Comparison of ENCODE assay signal across 24 cellular contexts in the genomic region with DNA sequence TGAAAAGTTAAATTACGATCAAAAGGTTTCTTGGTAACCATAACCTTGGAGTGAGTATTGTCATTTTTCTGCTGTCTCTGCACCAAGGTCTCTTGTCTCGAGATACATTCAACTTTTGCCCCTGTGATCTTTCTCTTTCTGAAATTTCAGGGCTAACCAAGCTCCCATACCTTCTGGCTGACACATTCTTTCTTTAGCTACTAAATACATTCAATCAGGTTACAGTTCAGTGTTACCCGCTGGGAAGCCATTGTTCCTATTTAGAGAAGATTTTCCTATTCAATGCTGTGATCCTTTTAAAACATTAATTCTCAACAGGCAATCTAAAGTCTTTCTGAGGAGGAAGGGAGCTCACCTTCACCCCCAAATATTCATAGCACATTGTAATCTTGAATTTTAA. TPM values are rescaled to one million over a fixed set of nuclear protein-coding genes. Genes with fewer than 3 reads are reported as not detected.
DNase-seq lines count a peak whose midpoint lies in the region; ATAC-seq, FAIRE-seq and TF ChIP-seq lines count a peak whose summit lies in the region.
"Had no signal": no experiment of that assay in that cellular context is flagged by ENCODE, and none has a peak within 500 bp of the region (broad histone marks: within the 10 kb centered on the region; RNA-seq: fewer than 3 reads in every experiment).

No MANE protein-coding gene starts in this region.

- H3K4me3 ChIP-seq in K562: no peak overlapping the region
- H3K4me3 ChIP-seq: left lung, thyroid gland had no signal

- ATAC-seq in HG03095 (IDR thresholded peaks at IDR 0.05; ENCODE audit: unreplicated experiment) (peak; percentile 1), K562 (peak; percentile 42; the same call in 2 of the 3 replicates)
- ATAC-seq: left lung; naive thymus-derived CD8-positive, alpha-beta T cell; sciatic nerve; stimulated activated naive CD8-positive, alpha-beta T cell treated with anti-CD3 and anti-CD28 coated beads, Interleukin-15, Interleukin-2, amounts not matched to agents 100 U/mL and 50 U/mL, for 24 hours had no signal

- no TSS peak for BruUV-seq in K562 (replicated peaks; lab: Mats Ljungman, UMichigan)

- H4K20me1 ChIP-seq in K562 (replicated peaks; ENCODE audit: control insufficient read depth, insufficient read depth, low read length): no peaks in the 10 kb centered on the region

- no peak for TF ChIP-seq EP300 in K562 (IDR thresholded peaks at IDR 0.05; ENCODE audit: low read length)

- no peaks in the 10 kb centered on the region for H3K9me3 ChIP-seq in K562 (replicated peaks; ENCODE audit: control insufficient read depth, insufficient read depth, low read depth, low read length)
- H3K9me3 ChIP-seq: left lung, thyroid gland had no signal

- H3K9ac ChIP-seq in K562 (ENCODE audit: insufficient read depth in 1 of 2, low read depth in 2 of 2, low read length in 2 of 2): peak overlapping the region in 1 of 2 experiments; percentile 45; a peak in 2 of 4 replicates

- no peaks in the 10 kb centered on the region for H3K9me1 ChIP-seq in K562 (ENCODE audit: control insufficient read depth, insufficient read depth, low read length)

- no peak for FAIRE-seq in K562 (lab: Jason Lieb, UNC)
- FAIRE-seq: H54 had no signal

- peak overlapping the region; percentile 68 for H3K4me2 ChIP-seq in K562 (ENCODE audit: insufficient read depth, low read length)

- in situ Hi-C loops in K562 (cut with MboI): no loop called here

- POLR2A ChIA-PET in K562 (lab: Yijun Ruan, JAX): interaction anchor here (0.7 to 1.6 kb wide), 7 partner anchors 10 to 158 kb away, joined by 3 to 7 read pairs (median 4); a partner anchor contains a TSS

- H3K27me3 ChIP-seq in K562 (ENCODE audit: control insufficient read depth in 2 of 2, insufficient read depth in 2 of 2, low read length in 2 of 2): no peaks in the 10 kb centered on the region
- H3K27me3 ChIP-seq: left lung, thyroid gland had no signal

- TF ChIP-seq RAD21 in K562 (CRISPR knock-in tag; conservative IDR thresholded peaks at IDR 0.05 in 1 of 2, IDR thresholded peaks at IDR 0.05 in 1 of 2): no peak

- no peak for TF ChIP-seq CTCF in K562 (IDR thresholded peaks at IDR 0.05 in 2 of 3, conservative IDR thresholded peaks at IDR 0.05 in 1 of 3; ENCODE audit: insufficient read depth in 2 of 3, low read depth in 1 of 3, low read length in 3 of 3)

- no peak for TF ChIP-seq POLR2A in K562 (conservative IDR thresholded peaks at IDR 0.05)

- peaks cover 0 to 17% of the 10 kb centered on the region in 2 experiments; a peak in 4 of 5 replicates for H3K4me1 ChIP-seq in K562 (replicated peaks in 1 of 2; ENCODE audit: control insufficient read depth in 2 of 2, insufficient read depth in 2 of 2, low read length in 2 of 2)
- H3K4me1 ChIP-seq: left lung, thyroid gland had no signal

- H3K27ac ChIP-seq in K562 (ENCODE audit: extremely low read depth, low read depth, low read length) (peak overlapping the region; percentile 38), substantia nigra (ENCODE audit: low read depth, low read length, poor library complexity, severe bottlenecking) (no peak overlapping the region)
- H3K27ac ChIP-seq: left lung, thyroid gland had no signal

- no peaks in the 10 kb centered on the region for H3K36me3 ChIP-seq in K562 (ENCODE audit: control insufficient read depth, insufficient read depth, low read length)
- H3K36me3 ChIP-seq: left lung, thyroid gland had no signal

- CTCF ChIA-PET in K562 (lab: Yijun Ruan, JAX; ENCODE audit: low intra/inter-chr PET ratio): no interaction called here

- intact Hi-C loops in K562 (cut with micrococcal nuclease): no loop called here

- H2AFZ ChIP-seq in K562 (ENCODE audit: low read depth, low read length): peak overlapping the region; percentile 96

- H3K79me2 ChIP-seq in K562 (ENCODE audit: control insufficient read depth, insufficient read depth, low read length): no peaks in the 10 kb centered on the region

- DNase-seq in K562 (ENCODE audit: extremely low read depth in 1 of 4, low spot score in 3 of 4) (no peak), iPS-NIHi11 (ENCODE audit: low spot score) (peak; percentile 16), HPDE6-E6E7 (ENCODE audit: extremely low spot score) (no peak), substantia nigra (lab: John Stamatoyannopoulos, UW) (no peak), NCI-H2171 (lab: John Stamatoyannopoulos, UW) (no peak)
- DNase-seq in stimulated activated CD4-positive, alpha-beta T cell treated with anti-CD3 and anti-CD28 coated beads, Interleukin-15, amount 100 ng/mL, for 24 hours: no peak
- DNase-seq: activated B cell treated with CpG ODN at 0.5 μM for 24 hours; activated CD4-positive, alpha-beta T cell treated with anti-CD3 and anti-CD28 coated beads, Interleukin-2, amount 50 U/mL, for 4 hours; activated naive CD4-positive, alpha-beta T cell treated with anti-CD3 and anti-CD28 coated beads, Interleukin-2, amount 50 U/mL, for 16 hours; aorta; CD4-positive, alpha-beta memory T cell; immature natural killer cell; left lung; midbrain; naive thymus-derived CD8-positive, alpha-beta T cell; NCI-H2081; NCI-H446; posterior cingulate gyrus; stimulated activated naive CD8-positive, alpha-beta T cell treated with anti-CD3 and anti-CD28 coated beads, Interleukin-15, Interleukin-2, amounts not matched to agents 100 U/mL and 50 U/mL, for 24 hours; T1000; thyroid gland had no signal

- WGBS in K562 (ENCODE audit: insufficient coverage, low coverage, missing lambda C conversion rate): 38% methylated on average over 3 of the region's 3 CpGs

TF ChIP-seq in K562, 482 proteins besides CTCF, POLR2A, EP300 and RAD21 (continues in another document):
- TF ChIP-seq RHOXF2B (CRISPR knock-in tag; conservative IDR thresholded peaks at IDR 0.05) (no peak), GABPA (tag; conservative IDR thresholded peaks at IDR 0.05; ENCODE audit: low read depth) (0 out of 2 replicates have a peak, but pooled peaks have one; percentile 22), NR2C2 (CRISPR knock-in tag; IDR thresholded peaks at IDR 0.05) (no peak), NR2C2 (tag; IDR thresholded peaks at IDR 0.05) (0 out of 2 replicates have a peak, but pooled peaks have one; percentile 16), HDAC2 (IDR thresholded peaks at IDR 0.05) (no peak)
- TF ChIP-seq, protein P1, sequence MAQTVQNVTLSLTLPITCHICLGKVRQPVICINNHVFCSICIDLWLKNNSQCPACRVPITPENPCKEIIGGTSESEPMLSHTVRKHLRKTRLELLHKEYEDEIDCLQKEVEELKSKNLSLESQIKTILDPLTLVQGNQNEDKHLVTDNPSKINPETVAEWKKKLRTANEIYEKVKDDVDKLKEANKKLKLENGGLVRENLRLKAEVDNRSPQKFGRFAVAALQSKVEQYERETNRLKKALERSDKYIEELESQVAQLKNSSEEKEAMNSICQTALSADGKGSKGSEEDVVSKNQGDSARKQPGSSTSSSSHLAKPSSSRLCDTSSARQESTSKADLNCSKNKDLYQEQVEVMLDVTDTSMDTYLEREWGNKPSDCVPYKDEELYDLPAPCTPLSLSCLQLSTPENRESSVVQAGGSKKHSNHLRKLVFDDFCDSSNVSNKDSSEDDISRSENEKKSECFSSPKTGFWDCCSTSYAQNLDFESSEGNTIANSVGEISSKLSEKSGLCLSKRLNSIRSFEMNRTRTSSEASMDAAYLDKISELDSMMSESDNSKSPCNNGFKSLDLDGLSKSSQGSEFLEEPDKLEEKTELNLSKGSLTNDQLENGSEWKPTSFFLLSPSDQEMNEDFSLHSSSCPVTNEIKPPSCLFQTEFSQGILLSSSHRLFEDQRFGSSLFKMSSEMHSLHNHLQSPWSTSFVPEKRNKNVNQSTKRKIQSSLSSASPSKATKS (CRISPR knock-in tag; IDR thresholded peaks at IDR 0.05): no peak

RNA-seq across cellular contexts. Expression of a gene that starts 22.9 kb away (rescaled TPM):
- 246 and 960 TPM in 2 replicates for total RNA-seq in K562 (2011; cell fraction: chromatin; rRNA removed; ENCODE audit: low replicate concordance)
- total RNA-seq in K562 (2011; cell fraction: nucleolus; rRNA removed): 112 and 178 TPM in 2 replicates
- total RNA-seq in K562 (2011; cell fraction: nucleoplasm; rRNA removed): 283 and 397 TPM in 2 replicates
- total RNA-seq in K562 (2014; rRNA removed) (56.4 and 56.7 TPM in 2 replicates), K562 (2014; rRNA removed; fragmentation: Illumina TruSeq; extraction: Trizol) (89.4 and 95.7 TPM in 2 replicates), K562 (2015; rRNA removed; fragmentation: Illumina TruSeq; extraction: Trizol) (72.5 and 90.5 TPM in 2 replicates), K562 (2021) (62.5 and 64.3 TPM in 2 replicates)
- polyA plus RNA-seq in K562 (2011; rRNA removed) (205 and 208 TPM in 2 replicates), K562 (2014; fragmentation: Illumina TruSeq; extraction: Trizol) (92.7 and 98.5 TPM in 2 replicates), K562 (2014; fragmentation: Nextera tagmentation; extraction: Ambion mirVana) (10 to 100 TPM; 25.7 to 52.4 TPM), K562 (2014; rRNA removed) (71.4 and 74.7 TPM in 2 replicates)
- 52.2 and 63.2 TPM in 2 replicates for polyA plus RNA-seq in K562 (2011; cell fraction: cytosol; rRNA removed)
- polyA plus RNA-seq in K562 (2011; cell fraction: nucleus; rRNA removed): 617 and 696 TPM in 2 replicates
- 45.0 and 77.9 TPM in 2 replicates for polyA plus RNA-seq in K562 (2012)
- polyA minus RNA-seq in K562 (2011; rRNA and poly(A)+ RNA removed): 313 and 334 TPM in 2 replicates
- polyA minus RNA-seq in K562 (2011; cell fraction: cytosol; rRNA and poly(A)+ RNA removed): 36.5 and 39.3 TPM in 2 replicates
- 358 and 510 TPM in 2 replicates for polyA minus RNA-seq in K562 (2011; cell fraction: nucleus; rRNA and poly(A)+ RNA removed)
